ENCODE assay signal across 11 cellular contexts in the genomic region with DNA sequence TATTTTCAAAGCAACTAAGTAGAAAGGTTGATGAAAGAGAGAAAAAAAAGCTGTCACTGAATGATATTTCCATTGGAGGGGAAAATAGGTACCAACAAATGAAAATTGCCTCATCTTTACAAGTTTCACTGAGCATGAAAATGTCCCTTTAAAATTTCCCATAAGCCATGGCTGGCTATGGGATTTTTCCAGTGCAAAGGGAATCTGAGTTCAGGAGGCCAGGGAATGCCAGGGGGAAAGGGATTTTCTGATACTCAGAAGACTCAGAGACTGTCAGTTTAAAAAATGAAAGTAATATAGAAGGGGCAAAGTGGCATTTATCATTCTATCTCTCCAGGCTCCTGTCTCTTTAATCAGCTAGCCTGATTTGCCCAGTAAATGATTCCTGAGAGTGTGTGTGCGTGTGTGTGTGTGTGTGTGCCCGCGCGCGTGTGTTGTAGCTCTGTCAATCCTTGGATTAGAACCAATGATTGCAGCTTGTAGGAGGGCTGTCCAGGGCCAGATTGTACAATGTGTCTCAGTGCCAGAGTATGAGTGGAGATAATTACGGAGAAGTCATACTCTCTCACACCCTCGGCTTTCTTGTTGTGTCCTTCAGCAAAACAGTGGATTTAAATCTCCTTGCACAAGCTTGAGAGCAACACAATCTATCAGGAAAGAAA. TPM values are rescaled to one million over a fixed set of nuclear protein-coding genes. Genes with fewer than 3 reads are reported as not detected.
DNase-seq lines count a peak whose midpoint lies in the region; ATAC-seq, FAIRE-seq and TF ChIP-seq lines count a peak whose summit lies in the region.
"Had no signal": no experiment of that assay in that cellular context is flagged by ENCODE, and none has a peak within 500 bp of the region (broad histone marks: within the 10 kb centered on the region; RNA-seq: fewer than 3 reads in every experiment).

Gene NTM (plus strand): TSS at position 526 of the 662 bp plus-strand sequence.

- TF ChIP-seq CTCF in VCaP (conservative IDR thresholded peaks at IDR 0.05) (no peak), glutamatergic neuron (IDR thresholded peaks at IDR 0.05; ENCODE audit: partially characterized antibody, unreplicated experiment) (no peak), pancreas (IDR thresholded peaks at IDR 0.05) (no peak)

- peaks cover 7 to 12% (median 10%) of the 10 kb centered on the region in 3 donors for H3K4me1 ChIP-seq in pancreas

- WGBS in pancreas, 2 donors: 4 to 8% methylated on average over 7 of the region's 7 CpGs

- peaks cover 2% of the 10 kb centered on the region for H3K27me3 Mint-ChIP-seq in glutamatergic neuron (ENCODE audit: unreplicated experiment)

- peak; percentile 38 for DNase-seq in DMS79 (lab: John Stamatoyannopoulos, UW)
- DNase-seq in glutamatergic neuron: peak; percentile 53
- peak in 4 of 6 donors; percentile 57 to 71 (median 66) for DNase-seq in pancreas
- DNase-seq in NCI-H2171 treated with DMSO at 0.1 percent for 48 hours (lab: John Stamatoyannopoulos, UW): no peak
- no peak for DNase-seq in amniotic stem cell (lab: John Stamatoyannopoulos, UW)
- DNase-seq in NCI-H345 treated with DMSO at 0.1 percent for 48 hours (lab: John Stamatoyannopoulos, UW; ENCODE audit: unreplicated experiment): no peak
- DNase-seq: DMS153, NCI-H2081 treated with DMSO at 0.1 percent for 48 hours had no signal

- H3K27me3 ChIP-seq in pancreas: peaks cover 4 to 26% (median 9%) of the 10 kb centered on the region in 4 donors

- peak within 1 kb of the TSS; percentile 76 for H3K27ac ChIP-seq in VCaP
- H3K27ac ChIP-seq in pancreas: no peak within 1 kb of the TSS

- H3K36me3 ChIP-seq in pancreas: no peaks in the 10 kb centered on the region

- H3K9me3 Mint-ChIP-seq in glutamatergic neuron (ENCODE audit: unreplicated experiment): peaks cover 2% of the 10 kb centered on the region
- H3K9me3 Mint-ChIP-seq: nephron had no signal

- H3K4me3 ChIP-seq in pancreas: peak within 1 kb of the TSS in 1 of 4 donors; percentile 13

- peak; percentile 94 to 99 (median 96) for ATAC-seq in pancreas
- no peak for ATAC-seq in GM18868 (IDR thresholded peaks at IDR 0.05; ENCODE audit: unreplicated experiment)

- peak; percentile 20 for FAIRE-seq in pancreas (lab: Jason Lieb, UNC)

- intact Hi-C loops in pancreas (cut with DNase I): no loop called here

- peaks cover 13% of the 10 kb centered on the region for H3K4me1 Mint-ChIP-seq in glutamatergic neuron (ENCODE audit: low read depth, unreplicated experiment)

- H3K9me3 ChIP-seq in pancreas: no peaks in the 10 kb centered on the region

- no peak within 1 kb of the TSS for H3K4me3 Mint-ChIP-seq in glutamatergic neuron (ENCODE audit: unreplicated experiment)
- H3K4me3 Mint-ChIP-seq: nephron had no signal

- no peaks in the 10 kb centered on the region for H3K36me3 Mint-ChIP-seq in glutamatergic neuron (ENCODE audit: unreplicated experiment)

- no peak within 1 kb of the TSS for H3K27ac Mint-ChIP-seq in glutamatergic neuron (ENCODE audit: unreplicated experiment)
- H3K27ac Mint-ChIP-seq: nephron had no signal

RNA-seq across cellular contexts. Expression of gene NTM, which starts in this region (rescaled TPM):
- total RNA-seq in glutamatergic neuron (ENCODE audit: unreplicated experiment) (1.2 TPM), pancreas (1 to 10 TPM in 2 of 6 donors, under 1 TPM in 4; 0.12 to 4.4 (median 0.67) TPM)
- polyA plus RNA-seq in pancreas: under 1 TPM; 0.04 to 0.45 TPM

Comparison
In these comparisons a context has a peak if more than half of its experiments do, and no peak if none do; other contexts are left out.
1. DNase-seq: peak in DMS79 (single experiment), glutamatergic neuron (single experiment) and pancreas (4 of 6); none in NCI-H2171 treated with DMSO at 0.1 percent for 48 hours (single experiment), amniotic stem cell (single experiment) and NCI-H345 treated with DMSO at 0.1 percent for 48 hours (single experiment).